23 cellular contexts compared by ENCODE assay signal in genomic region chr6:97095466-97095865, GRCh38.
"Had no signal": no experiment of that assay in that cellular context is flagged by ENCODE, and none has a peak within 500 bp of the region (broad histone marks: within the 10 kb centered on the region; RNA-seq: fewer than 3 reads in every experiment).

No MANE protein-coding gene starts in this region.

- H3K9me3 ChIP-seq: body of pancreas, gastroesophageal sphincter, heart left ventricle, ovary, psoas muscle, thoracic aorta had no signal

- ATAC-seq: activated CD8-positive, alpha-beta T cell treated with anti-CD3 and anti-CD28 coated beads, Interleukin-2, amount 10 ng/mL, durations not matched to agents 7 days and 5 days; body of pancreas; gastroesophageal sphincter; heart left ventricle; naive thymus-derived CD4-positive, alpha-beta T cell; psoas muscle; right cardiac atrium had no signal

- H3K27me3 Mint-ChIP-seq: activated B cell treated with CpG ODN at 0.5 μM for 24 hours; activated naive CD8-positive, alpha-beta T cell treated with anti-CD3 and anti-CD28 coated beads, Interleukin-2, amount 10 ng/mL, durations not matched to agents 7 days and 5 days; activated T-cell treated with anti-CD3 and anti-CD28 coated beads, Interleukin-2, amount 50 U/mL, for 24 hours; memory B cell; naive thymus-derived CD4-positive, alpha-beta T cell had no signal

- DNase-seq: activated B cell treated with CpG ODN at 0.5 μM for 24 hours; activated CD4-positive, alpha-beta T cell treated with anti-CD3 and anti-CD28 coated beads for 48 hours; activated CD8-positive, alpha-beta T cell treated with anti-CD3 and anti-CD28 coated beads, Interleukin-2, amount 10 ng/mL, durations not matched to agents 7 days and 5 days; activated naive CD4-positive, alpha-beta T cell treated with Interleukin-2 at 50 U/mL for 16 hours; activated naive CD8-positive, alpha-beta T cell treated with anti-CD3 and anti-CD28 coated beads, Interleukin-2, amount 10 ng/mL, durations not matched to agents 7 days and 5 days; activated T-cell treated with anti-CD3 and anti-CD28 coated beads, Interleukin-2, amount 50 U/mL, for 24 hours; amygdala; body of pancreas; central memory CD4-positive, alpha-beta T cell; erythroblast; heart left ventricle; kidney glomerular epithelial cell; naive thymus-derived CD4-positive, alpha-beta T cell; ovary; psoas muscle; right cardiac atrium; stimulated activated CD4-positive, alpha-beta T cell treated with anti-CD3 and anti-CD28 coated beads, Interleukin-2, amount 100 ng/mL, for 48 hours had no signal

- H3K4me3 ChIP-seq: body of pancreas, gastroesophageal sphincter, heart left ventricle, ovary, psoas muscle, thoracic aorta had no signal

- H3K27ac ChIP-seq: body of pancreas, gastroesophageal sphincter, heart left ventricle, ovary, psoas muscle, thoracic aorta had no signal

- FAIRE-seq: colon had no signal

- H3K27ac Mint-ChIP-seq: activated B cell treated with CpG ODN at 0.5 μM for 24 hours; activated CD8-positive, alpha-beta T cell treated with anti-CD3 and anti-CD28 coated beads, Interleukin-2, amount 10 ng/mL, durations not matched to agents 7 days and 5 days; activated naive CD8-positive, alpha-beta T cell treated with anti-CD3 and anti-CD28 coated beads, Interleukin-2, amount 10 ng/mL, durations not matched to agents 7 days and 5 days; activated T-cell treated with anti-CD3 and anti-CD28 coated beads, Interleukin-2, amount 50 U/mL, for 24 hours; activated T-helper 2 cell treated with anti-CD3 and anti-CD28 coated beads, Interferon-gamma antibody, Interleukin-2, Interleukin-4, amounts not matched to agents 10 μg/mL and 5 μg/mL and 100 μg/mL, durations not matched to agents 14 hours and 24 hours and 36 hours; memory B cell; naive thymus-derived CD4-positive, alpha-beta T cell; T-helper 2 cell treated with Interferon-gamma antibody and Interleukin-4, amounts not matched to agents 5 μg/mL and 100 μg/mL, for 36 hours had no signal

- H3K9me3 Mint-ChIP-seq: activated B cell treated with CpG ODN at 0.5 μM for 24 hours; activated T-cell treated with anti-CD3 and anti-CD28 coated beads, Interleukin-2, amount 50 U/mL, for 24 hours; activated T-helper 2 cell treated with anti-CD3 and anti-CD28 coated beads, Interferon-gamma antibody, Interleukin-2, Interleukin-4, amounts not matched to agents 10 μg/mL and 5 μg/mL and 100 μg/mL, durations not matched to agents 14 hours and 24 hours and 36 hours; memory B cell; naive thymus-derived CD4-positive, alpha-beta T cell; T-helper 2 cell treated with Interferon-gamma antibody and Interleukin-4, amounts not matched to agents 5 μg/mL and 100 μg/mL, for 36 hours had no signal

- H3K36me3 ChIP-seq: gastroesophageal sphincter, heart left ventricle, ovary, thoracic aorta had no signal

- H3K4me3 Mint-ChIP-seq: activated B cell treated with CpG ODN at 0.5 μM for 24 hours; activated CD8-positive, alpha-beta T cell treated with anti-CD3 and anti-CD28 coated beads, Interleukin-2, amount 10 ng/mL, durations not matched to agents 7 days and 5 days; activated naive CD8-positive, alpha-beta T cell treated with anti-CD3 and anti-CD28 coated beads, Interleukin-2, amount 10 ng/mL, durations not matched to agents 7 days and 5 days; activated T-cell treated with anti-CD3 and anti-CD28 coated beads, Interleukin-2, amount 50 U/mL, for 24 hours; memory B cell; naive thymus-derived CD4-positive, alpha-beta T cell; T-helper 2 cell treated with Interferon-gamma antibody and Interleukin-4, amounts not matched to agents 5 μg/mL and 100 μg/mL, for 36 hours had no signal

- H3K4me1 ChIP-seq: body of pancreas, gastroesophageal sphincter, psoas muscle had no signal

- H3K36me3 Mint-ChIP-seq: activated naive CD8-positive, alpha-beta T cell treated with anti-CD3 and anti-CD28 coated beads, Interleukin-2, amount 10 ng/mL, durations not matched to agents 7 days and 5 days had no signal

- H3K27me3 ChIP-seq: body of pancreas, gastroesophageal sphincter, heart left ventricle, ovary had no signal

- H3K4me1 Mint-ChIP-seq: activated B cell treated with CpG ODN at 0.5 μM for 24 hours, memory B cell had no signal
